ENCODE assay signal across 12 cellular contexts in genomic region chr9:88746744-88747398, GRCh38.
DNase-seq lines count a peak whose midpoint lies in the region; FAIRE-seq and TF ChIP-seq lines count a peak whose summit lies in the region.
"Had no signal": no experiment of that assay in that cellular context is flagged by ENCODE, and none has a peak within 500 bp of the region (broad histone marks: within the 10 kb centered on the region; RNA-seq: fewer than 3 reads in every experiment).

No MANE protein-coding gene starts in this region.

- CTCF ChIA-PET in MCF 10A (lab: Yijun Ruan, JAX) = no interaction called here
- CTCF ChIA-PET in mammary epithelial cell (lab: Charles Lee; ENCODE audit: low non-redundant PET) = no interaction called here

- no peaks in the 10 kb centered on the region for H3K36me3 Mint-ChIP-seq in MCF 10A (ENCODE audit: insufficient read depth, unreplicated experiment)
- no peaks in the 10 kb centered on the region for H3K36me3 Mint-ChIP-seq in chondrocyte (ENCODE audit: low read depth)

- TF ChIP-seq EP300 in transverse colon (IDR thresholded peaks at IDR 0.05; ENCODE audit: low read depth) = no peak

- H3K9me3 ChIP-seq in mammary epithelial cell (replicated peaks; ENCODE audit: insufficient read depth, low read length) (no peaks in the 10 kb centered on the region), muscle layer of colon (ENCODE audit: low read length) (no peaks in the 10 kb centered on the region), transverse colon (no peaks in the 10 kb centered on the region)

- H3K9me3 Mint-ChIP-seq in MCF 10A (ENCODE audit: unreplicated experiment) (peaks cover 7% of the 10 kb centered on the region), chondrocyte (ENCODE audit: low read depth) (peaks cover 7% of the 10 kb centered on the region)

- FAIRE-seq in H54 (lab: Jason Lieb, UNC) = no peak

- H3K27me3 Mint-ChIP-seq in MCF 10A (ENCODE audit: insufficient read depth, unreplicated experiment) (no peaks in the 10 kb centered on the region), chondrocyte (ENCODE audit: low read depth) (no peaks in the 10 kb centered on the region)

- in situ Hi-C loops in mammary epithelial cell (cut with MboI; ENCODE audit: low sequenced_read_pairs in 2 of 2) = no loop called here
- in situ Hi-C loops in transverse colon (cut with MboI; ENCODE audit: low pct_ligation_motif_present in 1 of 4, low pct_unique_long_range_greater_than_20kb in 1 of 4, low sequenced_read_pairs in 3 of 4) = no loop called here

- H3K27me3 ChIP-seq in mammary epithelial cell (ENCODE audit: insufficient read depth, low read length) = no peaks in the 10 kb centered on the region
- no peaks in the 10 kb centered on the region for H3K27me3 ChIP-seq in muscle layer of colon (ENCODE audit: control insufficient read depth in 1 of 2, insufficient read depth in 2 of 2, low read length in 2 of 2)
- no peaks in the 10 kb centered on the region for H3K27me3 ChIP-seq in transverse colon

- H3K4me1 Mint-ChIP-seq in MCF 10A (ENCODE audit: insufficient read depth, unreplicated experiment) (peaks cover 46% of the 10 kb centered on the region), chondrocyte (ENCODE audit: low read depth) (peaks cover 57% of the 10 kb centered on the region)

- TF ChIP-seq CTCF in MCF 10A (IDR thresholded peaks at IDR 0.05; ENCODE audit: unreplicated experiment) = no peak
- TF ChIP-seq CTCF in mammary epithelial cell (conservative IDR thresholded peaks at IDR 0.05 in 1 of 2, IDR thresholded peaks at IDR 0.05 in 1 of 2; ENCODE audit: extremely low read depth in 1 of 2, insufficient read depth in 1 of 2, low read depth in 1 of 2, low read length in 2 of 2) = no peak
- no peak for TF ChIP-seq CTCF in chondrocyte (IDR thresholded peaks at IDR 0.05)
- TF ChIP-seq CTCF in transverse colon (IDR thresholded peaks at IDR 0.05) = no peak

- POLR2A ChIA-PET in MCF 10A (lab: Yijun Ruan, JAX) = interaction anchor here (0.7 to 1.2 kb wide), 3 partner anchors 11 to 24 kb away, joined by 3 to 4 read pairs (median 3); no protein-coding TSS in a partner anchor

- WGBS in mammary epithelial cell (ENCODE audit: low coverage, missing lambda C conversion rate) = 79% methylated on average over 9 of the region's 9 CpGs
- 52% methylated on average over 9 of the region's 9 CpGs; no CpG with 5 or more reads in 1 of the 2 donors for WGBS in transverse colon (ENCODE audit: low coverage in 1 of 2), 2 donors

- no peak overlapping the region for H3K4me3 Mint-ChIP-seq in MCF 10A (ENCODE audit: unreplicated experiment)
- H3K4me3 Mint-ChIP-seq in chondrocyte (ENCODE audit: unreplicated experiment) = peak overlapping the region; percentile 17

- H4K20me1 ChIP-seq in mammary epithelial cell (ENCODE audit: insufficient read depth, low read length) = no peaks in the 10 kb centered on the region

- intact Hi-C loops in MCF 10A (cut with micrococcal nuclease) (no loop called here), mammary epithelial cell (cut with micrococcal nuclease) (no loop called here), transverse colon (cut with DNase I; ENCODE audit: low total_unique reads) (no loop called here)

- DNase-seq in MCF 10A (ENCODE audit: unreplicated experiment) (no peak), mammary epithelial cell (no peak), chondrocyte (ENCODE audit: low spot score) (no peak), transverse colon (no peak), SKM-1 treated with dmso at 0.1 percent for 144 hours (lab: John Stamatoyannopoulos, UW; ENCODE audit: unreplicated experiment) (no peak), H54 (ENCODE audit: insufficient read length, low spot score) (no peak)
- no peak for DNase-seq in effector CD4-positive, alpha-beta T cell
- DNase-seq: activated CD8-positive, alpha-beta memory T cell treated with anti-CD3 and anti-CD28 coated beads, Interleukin-2, amount 50 U/mL, for 4 hours; DMS79 treated with DMSO at 0.1 percent for 48 hours; NCI-H1436; NCI-H774 had no signal

- no peak overlapping the region for H3K4me3 ChIP-seq in mammary epithelial cell (replicated peaks in 1 of 3; ENCODE audit: insufficient read depth in 1 of 3, low read depth in 2 of 3, low read length in 3 of 3)
- peak overlapping the region in 1 of 2 donors; percentile 20 for H3K4me3 ChIP-seq in muscle layer of colon (ENCODE audit: low read depth in 1 of 2, low read length in 2 of 2)
- no peak overlapping the region for H3K4me3 ChIP-seq in transverse colon

- H3K27ac ChIP-seq in mammary epithelial cell (ENCODE audit: insufficient read depth, low read depth, low read length) = no peak overlapping the region
- peak overlapping the region; percentile 39 for H3K27ac ChIP-seq in muscle layer of colon (ENCODE audit: low read depth, low read length)
- peak overlapping the region; percentile 57 to 80 (median 68) for H3K27ac ChIP-seq in transverse colon

- dilution Hi-C loops in mammary epithelial cell (cut with HindIII; ENCODE audit: low sequenced_read_pairs) = no loop called here

- peak overlapping the region; percentile 39 for H3K27ac Mint-ChIP-seq in MCF 10A (ENCODE audit: low read depth, unreplicated experiment)
- peak overlapping the region; percentile 92 for H3K27ac Mint-ChIP-seq in chondrocyte (ENCODE audit: unreplicated experiment)

- H3K36me3 ChIP-seq in mammary epithelial cell (ENCODE audit: insufficient read depth, low read length) = no peaks in the 10 kb centered on the region
- no peaks in the 10 kb centered on the region for H3K36me3 ChIP-seq in muscle layer of colon (ENCODE audit: insufficient read depth, low read length)
- H3K36me3 ChIP-seq in transverse colon = no peaks in the 10 kb centered on the region

- H3K4me2 ChIP-seq in mammary epithelial cell (ENCODE audit: insufficient read depth, low read depth, low read length) = no peak overlapping the region

- no peak overlapping the region for H2AFZ ChIP-seq in mammary epithelial cell (ENCODE audit: low read depth, low read length)

- no peaks in the 10 kb centered on the region for H3K79me2 ChIP-seq in mammary epithelial cell (ENCODE audit: insufficient read depth, low read length)

- peaks cover 12% of the 10 kb centered on the region for H3K4me1 ChIP-seq in mammary epithelial cell (ENCODE audit: insufficient read depth, low read length)
- peaks cover 72% of the 10 kb centered on the region for H3K4me1 ChIP-seq in muscle layer of colon (ENCODE audit: insufficient read depth, low read length)
- H3K4me1 ChIP-seq in transverse colon = peaks cover 0 to 38% (median 21%) of the 10 kb centered on the region in 4 donors

- no peak for TF ChIP-seq POLR2A in transverse colon (IDR thresholded peaks at IDR 0.05)
- no peak for TF ChIP-seq POLR2A in H54 (IDR thresholded peaks at IDR 0.05; ENCODE audit: low read depth, low read length)

- H3K9ac ChIP-seq in mammary epithelial cell (ENCODE audit: insufficient read depth, low read length) (no peak overlapping the region), muscle layer of colon (ENCODE audit: low read length) (no peak overlapping the region)

- BruUV-seq in MCF 10A (replicated peaks; lab: Mats Ljungman, UMichigan) = no TSS peak
- BruUV-seq in mammary epithelial cell (replicated peaks; lab: Mats Ljungman, UMichigan) = no TSS peak
